1 cellular context compared by ENCODE assay signal in genomic region chr13:21476893-21477472, GRCh38.
A peak's percentile ranks its signal among the peaks of the same experiment; 100 is the strongest.
TF ChIP-seq lines count a peak whose summit lies in the region.

No MANE protein-coding gene starts in this region.

TF ChIP-seq in H1, 55 proteins besides CTCF, POLR2A, EP300 and RAD21 (continued from another document):
- 0 out of 2 replicates have a peak, but pooled peaks have one; percentile 21 for TF ChIP-seq ATF3 (IDR thresholded peaks at IDR 0.05; ENCODE audit: insufficient read depth, low read depth, low read length)
- peak; percentile 81 for TF ChIP-seq SP1 (IDR thresholded peaks at IDR 0.05; ENCODE audit: low read depth, low read length)
- peak; percentile 78 for TF ChIP-seq YY1 (IDR thresholded peaks at IDR 0.05; ENCODE audit: low read depth, low read length)
- peak; percentile 46; the same call in 1 of the 2 replicates for TF ChIP-seq POLR2AphosphoS5 (IDR thresholded peaks at IDR 0.05; ENCODE audit: low read depth, low read length)
- TF ChIP-seq TCF12 (IDR thresholded peaks at IDR 0.05; ENCODE audit: low read depth, low read length): no peak
- no peak for TF ChIP-seq TEAD4 (IDR thresholded peaks at IDR 0.05; ENCODE audit: low read depth, low read length)
- no peak for TF ChIP-seq SAP30 (IDR thresholded peaks at IDR 0.05; ENCODE audit: insufficient read depth, insufficient replicate concordance, low read length)
- TF ChIP-seq ASH2L (IDR thresholded peaks at IDR 0.05; ENCODE audit: low read length): peak; percentile 93
- TF ChIP-seq KDM1A (IDR thresholded peaks at IDR 0.05; ENCODE audit: borderline replicate concordance, low read length): 0 out of 2 replicates have a peak, but pooled peaks have one; percentile 12
